ENCODE assay signal across 18 cellular contexts in the genomic region with DNA sequence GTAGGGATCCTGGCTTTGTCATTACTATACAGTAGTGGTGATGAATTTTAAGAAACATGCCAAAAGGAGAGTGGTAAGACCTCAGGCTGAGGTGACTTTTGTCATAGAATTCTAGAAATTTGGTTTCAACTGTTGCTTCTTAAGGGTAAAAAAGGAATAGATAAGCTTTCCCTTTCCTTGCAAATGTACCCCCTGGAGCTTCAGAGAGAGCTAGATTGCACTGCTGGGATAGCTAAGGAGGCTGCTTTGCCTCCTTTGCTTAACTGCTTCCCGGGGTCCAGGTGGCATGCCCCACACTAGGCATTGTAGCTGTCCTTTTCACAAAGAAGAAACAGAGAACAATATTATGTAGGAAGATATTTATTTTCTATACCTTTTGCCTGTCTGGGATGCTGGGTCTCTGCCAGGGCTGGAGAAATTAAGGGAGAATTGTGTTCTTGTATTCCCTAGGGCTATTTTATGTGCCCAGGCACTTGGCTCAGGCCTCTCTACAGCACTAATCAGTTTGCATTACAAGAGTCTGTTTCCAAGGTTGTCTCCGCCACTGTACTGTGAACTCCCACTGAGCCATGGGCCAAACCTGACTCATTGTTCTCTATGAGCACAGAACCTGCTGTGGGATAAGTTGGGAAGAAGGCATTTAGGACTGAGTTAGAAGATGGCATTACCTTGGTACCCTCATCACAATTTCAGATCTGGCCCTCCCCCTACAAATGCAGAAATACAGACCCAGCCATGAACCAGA.
DNase-seq lines count a peak whose midpoint lies in the region; ATAC-seq and TF ChIP-seq lines count a peak whose summit lies in the region.
"Had no signal": no experiment of that assay in that cellular context is flagged by ENCODE, and none has a peak within 500 bp of the region (broad histone marks: within the 10 kb centered on the region; RNA-seq: fewer than 3 reads in every experiment).

No MANE protein-coding gene starts in this region.

- ATAC-seq in GM23338 (peak; percentile 66), HG03442 (IDR thresholded peaks at IDR 0.05; ENCODE audit: unreplicated experiment) (no peak)
- ATAC-seq: left lobe of liver, Panc1, T-helper 17 cell had no signal

- H3K9me2 ChIP-seq in GM23338 (ENCODE audit: insufficient read depth) = peaks cover 6% of the 10 kb centered on the region; the same call in 1 of the 2 replicates

- H3K4me3 Mint-ChIP-seq in GM23338 (no peak overlapping the region), brain (no peak overlapping the region), neural progenitor cell (no peak overlapping the region)
- H3K4me3 Mint-ChIP-seq: activated naive CD4-positive, alpha-beta T cell treated with anti-CD3 and anti-CD28 coated beads, Interleukin-2, amount 10 ng/mL, durations not matched to agents 7 days and 5 days; T-helper 17 cell had no signal

- H3K9me3 Mint-ChIP-seq in GM23338 (no peaks in the 10 kb centered on the region), brain (peaks cover 0 to 3% (median 0%) of the 10 kb centered on the region in 5 experiments), neural progenitor cell (peaks cover under 1% of the 10 kb centered on the region)
- H3K9me3 Mint-ChIP-seq: activated naive CD4-positive, alpha-beta T cell treated with anti-CD3 and anti-CD28 coated beads, Interleukin-2, amount 10 ng/mL, durations not matched to agents 7 days and 5 days had no signal

- no peaks in the 10 kb centered on the region for H3F3A ChIP-seq in GM23338 (replicated peaks; ENCODE audit: low read depth)
- H3F3A ChIP-seq in neural progenitor cell (ENCODE audit: low read depth) = no peaks in the 10 kb centered on the region

- H3K27me3 ChIP-seq in GM23338 (ENCODE audit: insufficient read depth) (peaks cover 3% of the 10 kb centered on the region; the same call in 1 of the 2 replicates), neural progenitor cell (no peaks in the 10 kb centered on the region), SJCRH30 (no peaks in the 10 kb centered on the region)
- H3K27me3 ChIP-seq: upper lobe of left lung had no signal

- H3K27ac ChIP-seq in GM23338 (ENCODE audit: low read depth) (no peak overlapping the region), neural progenitor cell (no peak overlapping the region), SJCRH30 (no peak overlapping the region)
- H3K27ac ChIP-seq: upper lobe of left lung, VCaP had no signal

- TF ChIP-seq CTCF in GM23338 (conservative IDR thresholded peaks at IDR 0.05; ENCODE audit: low read depth in 2 of 2) = no peak
- no peak for TF ChIP-seq CTCF in brain (conservative IDR thresholded peaks at IDR 0.05)
- TF ChIP-seq CTCF in neural progenitor cell (IDR thresholded peaks at IDR 0.05) = no peak

- no peaks in the 10 kb centered on the region for H3K79me2 ChIP-seq in GM23338 (replicated peaks; ENCODE audit: insufficient read depth)
- no peaks in the 10 kb centered on the region for H3K79me2 ChIP-seq in neural progenitor cell (ENCODE audit: low read depth)

- H3K9me3 ChIP-seq in neural progenitor cell (ENCODE audit: low read depth) = no peaks in the 10 kb centered on the region
- no peaks in the 10 kb centered on the region for H3K9me3 ChIP-seq in SJCRH30 (replicated peaks)
- H3K9me3 ChIP-seq: upper lobe of left lung had no signal

- peaks cover 43% of the 10 kb centered on the region for H3K4me1 ChIP-seq in GM23338 (ENCODE audit: insufficient read depth)
- H3K4me1 ChIP-seq in neural progenitor cell = peaks cover 30% of the 10 kb centered on the region
- no peaks in the 10 kb centered on the region for H3K4me1 ChIP-seq in SJCRH30

- H3K36me3 Mint-ChIP-seq in GM23338 (ENCODE audit: low read depth) = no peaks in the 10 kb centered on the region
- no peaks in the 10 kb centered on the region for H3K36me3 Mint-ChIP-seq in brain
- no peaks in the 10 kb centered on the region for H3K36me3 Mint-ChIP-seq in neural progenitor cell
- H3K36me3 Mint-ChIP-seq: activated naive CD4-positive, alpha-beta T cell treated with anti-CD3 and anti-CD28 coated beads, Interleukin-2, amount 10 ng/mL, durations not matched to agents 7 days and 5 days had no signal

- no peak overlapping the region for H2AFZ ChIP-seq in GM23338
- no peak overlapping the region for H2AFZ ChIP-seq in neural progenitor cell (replicated peaks)

- H3K27ac Mint-ChIP-seq in GM23338 (0 out of 2 replicates have a peak overlapping the region, but pooled peaks have one; percentile 45), brain (peak overlapping the region; percentile 71 to 96 (median 83)), neural progenitor cell (peak overlapping the region; percentile 35)
- H3K27ac Mint-ChIP-seq: activated naive CD4-positive, alpha-beta T cell treated with anti-CD3 and anti-CD28 coated beads, Interleukin-2, amount 10 ng/mL, durations not matched to agents 7 days and 5 days; T-helper 17 cell had no signal

- H3K27me3 Mint-ChIP-seq in GM23338 (ENCODE audit: insufficient read depth, low read depth, poor library complexity) (peaks cover 6% of the 10 kb centered on the region), brain (no peaks in the 10 kb centered on the region), neural progenitor cell (ENCODE audit: insufficient read depth, low read depth) (peaks cover 7% of the 10 kb centered on the region)

- no peak overlapping the region for H3K4me3 ChIP-seq in GM23338
- H3K4me3 ChIP-seq in neural progenitor cell = no peak overlapping the region
- no peak overlapping the region for H3K4me3 ChIP-seq in SJCRH30
- H3K4me3 ChIP-seq: upper lobe of left lung had no signal

- peaks cover 52% of the 10 kb centered on the region for H3K4me1 Mint-ChIP-seq in GM23338
- peaks cover 62% of the 10 kb centered on the region for H3K4me1 Mint-ChIP-seq in brain
- H3K4me1 Mint-ChIP-seq in neural progenitor cell = peaks cover 88% of the 10 kb centered on the region
- H3K4me1 Mint-ChIP-seq: activated naive CD4-positive, alpha-beta T cell treated with anti-CD3 and anti-CD28 coated beads, Interleukin-2, amount 10 ng/mL, durations not matched to agents 7 days and 5 days; T-helper 17 cell had no signal

- H3K36me3 ChIP-seq in GM23338 (ENCODE audit: insufficient read depth) (no peaks in the 10 kb centered on the region), neural progenitor cell (no peaks in the 10 kb centered on the region), SJCRH30 (no peaks in the 10 kb centered on the region)
- H3K36me3 ChIP-seq: upper lobe of left lung had no signal

- H4K20me1 ChIP-seq in GM23338 (replicated peaks; ENCODE audit: insufficient read depth) (no peaks in the 10 kb centered on the region), neural progenitor cell (ENCODE audit: low read depth) (no peaks in the 10 kb centered on the region)

- DNase-seq in GM23338 (ENCODE audit: low spot score) (peak; percentile 22), NCI-H2107 treated with DMSO at 0.1 percent for 48 hours (lab: John Stamatoyannopoulos, UW; ENCODE audit: unreplicated experiment) (peak; percentile 71), neural progenitor cell (ENCODE audit: low spot score) (no peak), activated T-cell treated with anti-CD3 and anti-CD28 coated beads for 4 hours (no peak), SJCRH30 (no peak)
- DNase-seq: activated CD4-positive, alpha-beta T cell treated with anti-CD3 and anti-CD28 coated beads, Interleukin-2, amount 50 U/mL, for 48 hours; activated naive CD4-positive, alpha-beta T cell treated with anti-CD3 and anti-CD28 coated beads, Interleukin-2, amount 10 ng/mL, durations not matched to agents 7 days and 5 days; activated T-cell treated with anti-CD3 and anti-CD28 coated beads, Interleukin-2, amount 50 U/mL, for 1 hour; AML-193; NCI-H2029 treated with DMSO at 0.1 percent for 48 hours; NCI-H82; T-helper 17 cell; upper lobe of left lung had no signal

- peak overlapping the region; percentile 55; the same call in 1 of the 2 replicates for H3K4me2 ChIP-seq in GM23338
- no peak overlapping the region for H3K4me2 ChIP-seq in neural progenitor cell

- H3K9ac ChIP-seq in neural progenitor cell = no peak overlapping the region

Comparison
In these comparisons a context has a peak if more than half of its experiments do, and no peak if none do; other contexts are left out.
1. DNase-seq: peak in GM23338 (single experiment) and NCI-H2107 treated with DMSO at 0.1 percent for 48 hours (single experiment); none in neural progenitor cell (single experiment), activated T-cell treated with anti-CD3 and anti-CD28 coated beads for 4 hours (single experiment) and SJCRH30 (0 of 2).
2. Peak in every context shown above with its lines, with median percentiles within 50 percentile points of each other: H3K27ac Mint-ChIP-seq.